8 cellular contexts compared by ENCODE assay signal in genomic region chr16:89357055-89357454, GRCh38.
A peak's percentile ranks its signal among the peaks of the same experiment; 100 is the strongest.
DNase-seq lines count a peak whose midpoint lies in the region; ATAC-seq and TF ChIP-seq lines count a peak whose summit lies in the region.

No MANE protein-coding gene starts in this region.

- ATAC-seq in GM18502 (IDR thresholded peaks at IDR 0.05; ENCODE audit: poor library complexity, unreplicated experiment): no peak

- TF ChIP-seq POLR2A in esophagus muscularis mucosa (IDR thresholded peaks at IDR 0.05; ENCODE audit: low read depth): no peak

- H3K36me3 ChIP-seq in Loucy (ENCODE audit: insufficient read depth, low read length) (no peaks in the 10 kb centered on the region), esophagus muscularis mucosa (peaks cover 0 to 4% (median 0%) of the 10 kb centered on the region in 4 donors)

- no peaks in the 10 kb centered on the region for H3K9me2 ChIP-seq in Loucy (replicated peaks; ENCODE audit: low read depth, low read length)

- no peak overlapping the region for H3K9ac ChIP-seq in Loucy (ENCODE audit: low read depth, low read length, poor library complexity, severe bottlenecking)

- peak overlapping the region; percentile 83 for H3K4me2 ChIP-seq in Loucy (ENCODE audit: low read depth, low read length, poor library complexity, severe bottlenecking)

- H3K4me3 ChIP-seq in Loucy (ENCODE audit: low read length, poor library complexity, severe bottlenecking): no peak overlapping the region
- no peak overlapping the region for H3K4me3 ChIP-seq in esophagus muscularis mucosa

- H3K79me2 ChIP-seq in Loucy (ENCODE audit: insufficient read depth, low read length): peaks cover 90% of the 10 kb centered on the region

- intact Hi-C loops in esophagus muscularis mucosa (cut with DNase I): no loop called here

- no peak overlapping the region for H2AFZ ChIP-seq in Loucy (ENCODE audit: low read length)

- H3K4me1 ChIP-seq in Loucy (ENCODE audit: insufficient read depth, low read length, poor library complexity, severe bottlenecking) (peaks cover 53% of the 10 kb centered on the region), esophagus muscularis mucosa (peaks cover 72 to 98% (median 89%) of the 10 kb centered on the region in 4 donors)

- DNase-seq in activated T-cell treated with anti-CD3 and anti-CD28 coated beads for 24 hours (ENCODE audit: low read depth) (peak; percentile 44), islet precursor cell (peak; percentile 79), NCI-H2196 treated with DMSO at 0.1 percent for 48 hours (lab: John Stamatoyannopoulos, UW; ENCODE audit: unreplicated experiment) (no peak), superior temporal gyrus (ENCODE audit: extremely low spot score) (no peak), esophagus muscularis mucosa (ENCODE audit: extremely low spot score) (no peak)
- peak; percentile 24 for DNase-seq in stimulated activated CD8-positive, alpha-beta memory T cell treated with anti-CD3 and anti-CD28 coated beads, Interleukin-15, amount 100 ng/mL, for 24 hours (ENCODE audit: low read depth)

- H3K27me3 ChIP-seq in Loucy (ENCODE audit: insufficient read depth, low read length, poor library complexity, severe bottlenecking): no peaks in the 10 kb centered on the region
- no peaks in the 10 kb centered on the region for H3K27me3 ChIP-seq in esophagus muscularis mucosa

- H3K27ac ChIP-seq in esophagus muscularis mucosa (replicated peaks in 1 of 4): peak overlapping the region in 1 of 4 donors; percentile 7

- H4K20me1 ChIP-seq in Loucy (ENCODE audit: insufficient read depth, low read length, poor library complexity, severe bottlenecking): peaks cover 65% of the 10 kb centered on the region

- 75% methylated on average over 6 of the region's 6 CpGs for WGBS in esophagus muscularis mucosa

- TF ChIP-seq EP300 in esophagus muscularis mucosa (IDR thresholded peaks at IDR 0.05): no peak

- TF ChIP-seq CTCF in Loucy (conservative IDR thresholded peaks at IDR 0.05; ENCODE audit: low read length) (no peak; the same call in 1 of the 2 replicates), esophagus muscularis mucosa (IDR thresholded peaks at IDR 0.05) (no peak)

- H3K9me3 ChIP-seq in Loucy (ENCODE audit: insufficient read depth, low read depth, low read length): no peaks in the 10 kb centered on the region
- H3K9me3 ChIP-seq in esophagus muscularis mucosa: no peaks in the 10 kb centered on the region

- no peaks in the 10 kb centered on the region for H3F3A ChIP-seq in Loucy (ENCODE audit: low read depth)

Comparison
In these comparisons a context has a peak if more than half of its experiments do, and no peak if none do; other contexts are left out.
1. DNase-seq: peak in activated T-cell treated with anti-CD3 and anti-CD28 coated beads for 24 hours (single experiment), islet precursor cell (single experiment) and stimulated activated CD8-positive, alpha-beta memory T cell treated with anti-CD3 and anti-CD28 coated beads, Interleukin-15, amount 100 ng/mL, for 24 hours (single experiment); none in NCI-H2196 treated with DMSO at 0.1 percent for 48 hours (single experiment), superior temporal gyrus (single experiment) and esophagus muscularis mucosa (single experiment).